1 cellular context compared by ENCODE assay signal in the genomic region with DNA sequence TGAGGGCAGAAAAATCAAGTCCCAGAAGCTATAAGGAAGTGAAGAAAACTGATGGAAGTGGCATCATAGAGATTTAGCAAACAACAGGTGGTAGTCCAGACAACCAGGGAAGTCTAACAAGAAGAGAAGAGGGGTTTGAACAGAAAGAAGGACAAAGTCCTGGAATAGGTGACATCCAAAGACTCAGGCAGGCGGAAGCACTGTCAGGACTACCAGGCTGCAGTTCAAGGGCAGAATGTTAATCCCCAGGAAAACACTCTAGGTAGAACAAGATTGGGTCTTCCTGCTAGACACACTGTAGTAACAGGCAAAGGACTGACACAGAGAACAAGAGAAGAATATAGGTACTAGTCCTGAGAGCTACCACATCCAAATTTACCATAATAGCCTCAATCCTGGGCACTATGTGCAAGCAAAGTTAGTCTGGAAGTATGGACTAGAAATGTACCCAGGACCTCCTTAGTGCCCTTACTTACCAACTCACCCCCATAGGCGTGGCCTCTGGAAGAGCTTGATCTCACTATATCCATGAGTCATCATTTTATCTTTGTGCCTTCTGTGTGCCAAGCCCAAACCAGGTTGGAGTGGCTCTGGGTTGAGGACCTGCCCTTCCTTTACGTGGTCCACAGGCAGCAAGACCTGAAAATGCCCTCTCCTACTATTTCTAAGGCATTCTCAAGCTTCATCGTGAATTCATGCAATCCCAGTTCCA.
TF ChIP-seq lines count a peak whose summit lies in the region.

No MANE protein-coding gene starts in this region.

TF ChIP-seq in HepG2, 621 proteins besides CTCF, POLR2A, EP300 and RAD21 (continued from another document):
- TF ChIP-seq, protein P1, sequence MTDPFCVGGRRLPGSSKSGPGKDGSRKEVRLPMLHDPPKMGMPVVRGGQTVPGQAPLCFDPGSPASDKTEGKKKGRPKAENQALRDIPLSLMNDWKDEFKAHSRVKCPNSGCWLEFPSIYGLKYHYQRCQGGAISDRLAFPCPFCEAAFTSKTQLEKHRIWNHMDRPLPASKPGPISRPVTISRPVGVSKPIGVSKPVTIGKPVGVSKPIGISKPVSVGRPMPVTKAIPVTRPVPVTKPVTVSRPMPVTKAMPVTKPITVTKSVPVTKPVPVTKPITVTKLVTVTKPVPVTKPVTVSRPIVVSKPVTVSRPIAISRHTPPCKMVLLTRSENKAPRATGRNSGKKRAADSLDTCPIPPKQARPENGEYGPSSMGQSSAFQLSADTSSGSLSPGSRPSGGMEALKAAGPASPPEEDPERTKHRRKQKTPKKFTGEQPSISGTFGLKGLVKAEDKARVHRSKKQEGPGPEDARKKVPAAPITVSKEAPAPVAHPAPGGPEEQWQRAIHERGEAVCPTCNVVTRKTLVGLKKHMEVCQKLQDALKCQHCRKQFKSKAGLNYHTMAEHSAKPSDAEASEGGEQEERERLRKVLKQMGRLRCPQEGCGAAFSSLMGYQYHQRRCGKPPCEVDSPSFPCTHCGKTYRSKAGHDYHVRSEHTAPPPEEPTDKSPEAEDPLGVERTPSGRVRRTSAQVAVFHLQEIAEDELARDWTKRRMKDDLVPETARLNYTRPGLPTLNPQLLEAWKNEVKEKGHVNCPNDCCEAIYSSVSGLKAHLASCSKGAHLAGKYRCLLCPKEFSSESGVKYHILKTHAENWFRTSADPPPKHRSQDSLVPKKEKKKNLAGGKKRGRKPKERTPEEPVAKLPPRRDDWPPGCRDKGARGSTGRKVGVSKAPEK (CRISPR knock-in tag; IDR thresholded peaks at IDR 0.05; ENCODE audit: borderline replicate concordance) = no peak; the same call in 1 of the 2 replicates
- TF ChIP-seq NRL (CRISPR knock-in tag; IDR thresholded peaks at IDR 0.05; ENCODE audit: borderline replicate concordance) (no peak), NFE2L1 (CRISPR knock-in tag; IDR thresholded peaks at IDR 0.05; ENCODE audit: borderline replicate concordance) (no peak)
